20 cellular contexts compared by ENCODE assay signal in the genomic region with DNA sequence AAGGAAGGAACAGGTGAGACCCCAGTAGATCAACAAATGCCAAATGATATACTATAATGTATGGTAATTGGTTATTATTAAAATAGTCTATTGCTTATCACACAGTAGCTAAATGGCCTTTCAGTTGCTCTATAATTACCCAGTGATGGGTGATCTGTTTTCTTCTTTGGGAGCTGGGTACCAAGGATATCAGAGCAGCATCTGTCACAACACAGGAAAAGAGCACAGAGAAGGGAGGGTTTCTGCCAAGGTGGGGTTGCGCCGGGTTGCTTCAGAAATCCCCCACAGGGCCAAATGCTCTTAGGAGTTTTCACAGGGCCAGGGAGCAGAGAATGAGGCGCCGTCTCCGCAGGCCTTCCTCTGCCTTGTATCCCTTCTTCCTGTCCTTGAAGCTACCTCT.
DNase-seq lines count a peak whose midpoint lies in the region; ATAC-seq and TF ChIP-seq lines count a peak whose summit lies in the region.
"Had no signal": no experiment of that assay in that cellular context is flagged by ENCODE, and none has a peak within 500 bp of the region (broad histone marks: within the 10 kb centered on the region; RNA-seq: fewer than 3 reads in every experiment).

No MANE protein-coding gene starts in this region.

- no peaks in the 10 kb centered on the region for H3K36me3 ChIP-seq in BE2C
- H3K36me3 ChIP-seq: HAP-1 had no signal

- no peak overlapping the region for H3K4me3 ChIP-seq in BE2C (ENCODE audit: low read depth, low read length)
- H3K4me3 ChIP-seq: A549, HAP-1 had no signal

- peak overlapping the region; percentile 17; the same call in 1 of the 2 replicates for H3K27ac Mint-ChIP-seq in WTC11
- H3K27ac Mint-ChIP-seq: CD8-positive, alpha-beta T cell; HFFc6 had no signal

- H3K27me3 Mint-ChIP-seq in WTC11 (ENCODE audit: low read depth), result no peaks in the 10 kb centered on the region
- H3K27me3 Mint-ChIP-seq: CD4-positive, CD25-positive, alpha-beta regulatory T cell had no signal

- DNase-seq in NCI-H748 (lab: John Stamatoyannopoulos, UW; ENCODE audit: unreplicated experiment) (peak; percentile 37), NCI-H748 treated with DMSO at 0.1 percent for 48 hours (lab: John Stamatoyannopoulos, UW) (no peak), BE2C (peak; percentile 53), WTC11 (ENCODE audit: low spot score) (no peak), DMS79 treated with DMSO at 0.1 percent for 48 hours (lab: John Stamatoyannopoulos, UW) (no peak)
- DNase-seq: 8988T; ACHN; AML-193; C1 segment of cervical spinal cord; Caco-2; CD4-positive, CD25-positive, alpha-beta regulatory T cell; CD8-positive, alpha-beta T cell; DMS153; EL; GF-D8; GOT3; HFFc6 had no signal

- no peak for ATAC-seq in WTC11
- no peak for ATAC-seq in GM18520 (IDR thresholded peaks at IDR 0.05; ENCODE audit: unreplicated experiment)
- ATAC-seq: A549; CD8-positive, alpha-beta T cell had no signal

- H3K36me3 Mint-ChIP-seq in WTC11, result no peaks in the 10 kb centered on the region
- H3K36me3 Mint-ChIP-seq: CD4-positive, CD25-positive, alpha-beta regulatory T cell; CD8-positive, alpha-beta T cell had no signal

- H3K27me3 ChIP-seq in BE2C, result no peaks in the 10 kb centered on the region

- no peak for TF ChIP-seq CTCF in BE2C (IDR thresholded peaks at IDR 0.05; ENCODE audit: low read depth, low read length)
- no peak for TF ChIP-seq CTCF in WTC11 (IDR thresholded peaks at IDR 0.05)

- H3K9me3 ChIP-seq in BE2C, result no peaks in the 10 kb centered on the region
- H3K9me3 ChIP-seq: A549, Caco-2, HAP-1 had no signal

- H3K4me1 Mint-ChIP-seq in WTC11, result peaks cover 13% of the 10 kb centered on the region
- H3K4me1 Mint-ChIP-seq: CD4-positive, CD25-positive, alpha-beta regulatory T cell had no signal

- H3K4me1 ChIP-seq in BE2C, result peaks cover 30% of the 10 kb centered on the region
- H3K4me1 ChIP-seq: A549, Caco-2, HAP-1 had no signal

- POLR2A ChIA-PET in WTC11 (lab: Charles Lee), result interaction anchor here (0.5 kb wide), 1 partner anchor 842 kb away, joined by 3 read pairs; no protein-coding TSS in a partner anchor

- H3K9me3 Mint-ChIP-seq in WTC11, result no peaks in the 10 kb centered on the region
- H3K9me3 Mint-ChIP-seq: CD8-positive, alpha-beta T cell had no signal

- no peak overlapping the region for H3K4me3 Mint-ChIP-seq in WTC11
- H3K4me3 Mint-ChIP-seq: CD4-positive, CD25-positive, alpha-beta regulatory T cell; CD8-positive, alpha-beta T cell; HFFc6 had no signal

- CTCF ChIA-PET in WTC11 (lab: Charles Lee), result no interaction called here

TF ChIP-seq in WTC11, 78 proteins besides CTCF, POLR2A, EP300 and RAD21:
- no peak for TF ChIP-seq ZNF219 (CRISPR knock-in tag; IDR thresholded peaks at IDR 0.05; ENCODE audit: borderline replicate concordance)
- no peak for TF ChIP-seq PRRX2 (CRISPR knock-in tag; IDR thresholded peaks at IDR 0.05)
- TF ChIP-seq, protein P1, sequence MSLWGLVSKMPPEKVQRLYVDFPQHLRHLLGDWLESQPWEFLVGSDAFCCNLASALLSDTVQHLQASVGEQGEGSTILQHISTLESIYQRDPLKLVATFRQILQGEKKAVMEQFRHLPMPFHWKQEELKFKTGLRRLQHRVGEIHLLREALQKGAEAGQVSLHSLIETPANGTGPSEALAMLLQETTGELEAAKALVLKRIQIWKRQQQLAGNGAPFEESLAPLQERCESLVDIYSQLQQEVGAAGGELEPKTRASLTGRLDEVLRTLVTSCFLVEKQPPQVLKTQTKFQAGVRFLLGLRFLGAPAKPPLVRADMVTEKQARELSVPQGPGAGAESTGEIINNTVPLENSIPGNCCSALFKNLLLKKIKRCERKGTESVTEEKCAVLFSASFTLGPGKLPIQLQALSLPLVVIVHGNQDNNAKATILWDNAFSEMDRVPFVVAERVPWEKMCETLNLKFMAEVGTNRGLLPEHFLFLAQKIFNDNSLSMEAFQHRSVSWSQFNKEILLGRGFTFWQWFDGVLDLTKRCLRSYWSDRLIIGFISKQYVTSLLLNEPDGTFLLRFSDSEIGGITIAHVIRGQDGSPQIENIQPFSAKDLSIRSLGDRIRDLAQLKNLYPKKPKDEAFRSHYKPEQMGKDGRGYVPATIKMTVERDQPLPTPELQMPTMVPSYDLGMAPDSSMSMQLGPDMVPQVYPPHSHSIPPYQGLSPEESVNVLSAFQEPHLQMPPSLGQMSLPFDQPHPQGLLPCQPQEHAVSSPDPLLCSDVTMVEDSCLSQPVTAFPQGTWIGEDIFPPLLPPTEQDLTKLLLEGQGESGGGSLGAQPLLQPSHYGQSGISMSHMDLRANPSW (CRISPR knock-in tag; conservative IDR thresholded peaks at IDR 0.05; ENCODE audit: low read depth), result no peak
- TF ChIP-seq ZNF121 (CRISPR knock-in tag; IDR thresholded peaks at IDR 0.05), result no peak
- TF ChIP-seq, protein P2, sequence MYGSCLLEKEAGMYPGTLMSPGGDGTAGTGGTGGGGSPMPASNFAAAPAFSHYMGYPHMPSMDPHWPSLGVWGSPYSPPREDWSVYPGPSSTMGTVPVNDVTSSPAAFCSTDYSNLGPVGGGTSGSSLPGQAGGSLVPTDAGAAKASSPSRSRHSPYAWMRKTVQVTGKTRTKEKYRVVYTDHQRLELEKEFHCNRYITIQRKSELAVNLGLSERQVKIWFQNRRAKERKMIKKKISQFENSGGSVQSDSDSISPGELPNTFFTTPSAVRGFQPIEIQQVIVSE (CRISPR knock-in tag; IDR thresholded peaks at IDR 0.05; ENCODE audit: borderline replicate concordance), result no peak
- TF ChIP-seq, protein P3, sequence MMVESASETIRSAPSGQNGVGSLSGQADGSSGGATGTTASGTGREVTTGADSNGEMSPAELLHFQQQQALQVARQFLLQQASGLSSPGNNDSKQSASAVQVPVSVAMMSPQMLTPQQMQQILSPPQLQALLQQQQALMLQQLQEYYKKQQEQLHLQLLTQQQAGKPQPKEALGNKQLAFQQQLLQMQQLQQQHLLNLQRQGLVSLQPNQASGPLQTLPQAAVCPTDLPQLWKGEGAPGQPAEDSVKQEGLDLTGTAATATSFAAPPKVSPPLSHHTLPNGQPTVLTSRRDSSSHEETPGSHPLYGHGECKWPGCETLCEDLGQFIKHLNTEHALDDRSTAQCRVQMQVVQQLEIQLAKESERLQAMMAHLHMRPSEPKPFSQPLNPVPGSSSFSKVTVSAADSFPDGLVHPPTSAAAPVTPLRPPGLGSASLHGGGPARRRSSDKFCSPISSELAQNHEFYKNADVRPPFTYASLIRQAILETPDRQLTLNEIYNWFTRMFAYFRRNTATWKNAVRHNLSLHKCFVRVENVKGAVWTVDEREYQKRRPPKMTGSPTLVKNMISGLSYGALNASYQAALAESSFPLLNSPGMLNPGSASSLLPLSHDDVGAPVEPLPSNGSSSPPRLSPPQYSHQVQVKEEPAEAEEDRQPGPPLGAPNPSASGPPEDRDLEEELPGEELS (CRISPR knock-in tag; IDR thresholded peaks at IDR 0.05), result no peak

Comparison
In these comparisons a context has a peak if more than half of its experiments do, and no peak if none do; other contexts are left out.
1. DNase-seq: peak in NCI-H748 (single experiment) and BE2C (single experiment); none in NCI-H748 treated with DMSO at 0.1 percent for 48 hours (single experiment), WTC11 (single experiment) and DMS79 treated with DMSO at 0.1 percent for 48 hours (single experiment).